In genomic region chr12:109928058-109928656, GRCh38 we compare ENCODE assay signal across 1 cellular context.
TF ChIP-seq lines count a peak whose summit lies in the region.

No MANE protein-coding gene starts in this region.

TF ChIP-seq in HepG2, 621 proteins besides CTCF, POLR2A, EP300 and RAD21:
- TF ChIP-seq AGO2 (optimal IDR thresholded peaks at IDR 0.05; ENCODE audit: low read depth, low read length) (peak; percentile 36), CHCHD3 (CRISPR knock-in tag; IDR thresholded peaks at IDR 0.05) (no peak)
TF ChIP-seq in HepG2: peak in this region for 1.
